ENCODE assay signal across 1 cellular context in the genomic region with DNA sequence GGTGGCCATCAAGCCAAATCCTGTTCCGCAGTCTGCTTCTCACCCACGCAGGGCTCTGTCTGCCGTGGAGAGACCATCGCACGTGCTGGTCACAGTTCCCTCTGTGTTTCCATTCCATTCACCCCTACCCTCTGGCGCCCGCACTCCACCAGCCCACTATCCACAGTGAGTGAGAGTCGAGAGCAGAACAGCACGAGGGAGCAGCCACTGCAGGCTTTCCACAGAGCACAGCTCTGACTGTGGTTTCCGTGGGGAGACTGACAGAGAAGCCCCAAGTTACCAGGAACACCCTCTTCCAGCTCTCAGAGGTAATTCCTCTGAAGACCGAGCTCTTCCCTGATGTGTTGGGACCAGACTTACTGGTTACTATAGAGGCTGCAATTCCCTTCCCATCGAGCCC.
TF ChIP-seq lines count a peak whose summit lies in the region.

No MANE protein-coding gene starts in this region.

TF ChIP-seq in SK-N-SH treated with all-trans-retinoic acid at 6 μM for 48 hours, 23 proteins besides CTCF, POLR2A, EP300 and RAD21 (continued from another document):
- TF ChIP-seq, protein P1, sequence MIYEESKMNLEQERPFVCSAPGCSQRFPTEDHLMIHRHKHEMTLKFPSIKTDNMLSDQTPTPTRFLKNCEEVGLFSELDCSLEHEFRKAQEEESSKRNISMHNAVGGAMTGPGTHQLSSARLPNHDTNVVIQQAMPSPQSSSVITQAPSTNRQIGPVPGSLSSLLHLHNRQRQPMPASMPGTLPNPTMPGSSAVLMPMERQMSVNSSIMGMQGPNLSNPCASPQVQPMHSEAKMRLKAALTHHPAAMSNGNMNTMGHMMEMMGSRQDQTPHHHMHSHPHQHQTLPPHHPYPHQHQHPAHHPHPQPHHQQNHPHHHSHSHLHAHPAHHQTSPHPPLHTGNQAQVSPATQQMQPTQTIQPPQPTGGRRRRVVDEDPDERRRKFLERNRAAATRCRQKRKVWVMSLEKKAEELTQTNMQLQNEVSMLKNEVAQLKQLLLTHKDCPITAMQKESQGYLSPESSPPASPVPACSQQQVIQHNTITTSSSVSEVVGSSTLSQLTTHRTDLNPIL (CRISPR knock-in tag; IDR thresholded peaks at IDR 0.05; ENCODE audit: low read depth): no peak
- TF ChIP-seq, protein P2, sequence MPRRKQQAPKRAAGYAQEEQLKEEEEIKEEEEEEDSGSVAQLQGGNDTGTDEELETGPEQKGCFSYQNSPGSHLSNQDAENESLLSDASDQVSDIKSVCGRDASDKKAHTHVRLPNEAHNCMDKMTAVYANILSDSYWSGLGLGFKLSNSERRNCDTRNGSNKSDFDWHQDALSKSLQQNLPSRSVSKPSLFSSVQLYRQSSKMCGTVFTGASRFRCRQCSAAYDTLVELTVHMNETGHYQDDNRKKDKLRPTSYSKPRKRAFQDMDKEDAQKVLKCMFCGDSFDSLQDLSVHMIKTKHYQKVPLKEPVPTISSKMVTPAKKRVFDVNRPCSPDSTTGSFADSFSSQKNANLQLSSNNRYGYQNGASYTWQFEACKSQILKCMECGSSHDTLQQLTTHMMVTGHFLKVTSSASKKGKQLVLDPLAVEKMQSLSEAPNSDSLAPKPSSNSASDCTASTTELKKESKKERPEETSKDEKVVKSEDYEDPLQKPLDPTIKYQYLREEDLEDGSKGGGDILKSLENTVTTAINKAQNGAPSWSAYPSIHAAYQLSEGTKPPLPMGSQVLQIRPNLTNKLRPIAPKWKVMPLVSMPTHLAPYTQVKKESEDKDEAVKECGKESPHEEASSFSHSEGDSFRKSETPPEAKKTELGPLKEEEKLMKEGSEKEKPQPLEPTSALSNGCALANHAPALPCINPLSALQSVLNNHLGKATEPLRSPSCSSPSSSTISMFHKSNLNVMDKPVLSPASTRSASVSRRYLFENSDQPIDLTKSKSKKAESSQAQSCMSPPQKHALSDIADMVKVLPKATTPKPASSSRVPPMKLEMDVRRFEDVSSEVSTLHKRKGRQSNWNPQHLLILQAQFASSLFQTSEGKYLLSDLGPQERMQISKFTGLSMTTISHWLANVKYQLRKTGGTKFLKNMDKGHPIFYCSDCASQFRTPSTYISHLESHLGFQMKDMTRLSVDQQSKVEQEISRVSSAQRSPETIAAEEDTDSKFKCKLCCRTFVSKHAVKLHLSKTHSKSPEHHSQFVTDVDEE (CRISPR knock-in tag; IDR thresholded peaks at IDR 0.05): no peak
- TF ChIP-seq TOX (CRISPR knock-in tag; IDR thresholded peaks at IDR 0.05; ENCODE audit: borderline replicate concordance) (no peak), OSR1 (CRISPR knock-in tag; IDR thresholded peaks at IDR 0.05) (no peak), ARNTL (CRISPR knock-in tag; IDR thresholded peaks at IDR 0.05; ENCODE audit: borderline replicate concordance, low read depth) (no peak), ZFP3 (CRISPR knock-in tag; IDR thresholded peaks at IDR 0.05) (no peak), ZC3H10 (CRISPR knock-in tag; IDR thresholded peaks at IDR 0.05) (no peak), BACH2 (CRISPR knock-in tag; IDR thresholded peaks at IDR 0.05; ENCODE audit: borderline replicate concordance) (no peak), CSDC2 (CRISPR knock-in tag; IDR thresholded peaks at IDR 0.05) (no peak), ISL1 (CRISPR knock-in tag; IDR thresholded peaks at IDR 0.05) (no peak), ESRRG (CRISPR knock-in tag; IDR thresholded peaks at IDR 0.05) (no peak)
- TF ChIP-seq, protein P3, sequence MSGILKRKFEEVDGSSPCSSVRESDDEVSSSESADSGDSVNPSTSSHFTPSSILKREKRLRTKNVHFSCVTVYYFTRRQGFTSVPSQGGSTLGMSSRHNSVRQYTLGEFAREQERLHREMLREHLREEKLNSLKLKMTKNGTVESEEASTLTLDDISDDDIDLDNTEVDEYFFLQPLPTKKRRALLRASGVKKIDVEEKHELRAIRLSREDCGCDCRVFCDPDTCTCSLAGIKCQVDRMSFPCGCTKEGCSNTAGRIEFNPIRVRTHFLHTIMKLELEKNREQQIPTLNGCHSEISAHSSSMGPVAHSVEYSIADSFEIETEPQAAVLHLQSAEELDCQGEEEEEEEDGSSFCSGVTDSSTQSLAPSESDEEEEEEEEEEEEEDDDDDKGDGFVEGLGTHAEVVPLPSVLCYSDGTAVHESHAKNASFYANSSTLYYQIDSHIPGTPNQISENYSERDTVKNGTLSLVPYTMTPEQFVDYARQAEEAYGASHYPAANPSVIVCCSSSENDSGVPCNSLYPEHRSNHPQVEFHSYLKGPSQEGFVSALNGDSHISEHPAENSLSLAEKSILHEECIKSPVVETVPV (CRISPR knock-in tag; IDR thresholded peaks at IDR 0.05): no peak
- TF ChIP-seq, protein P4, sequence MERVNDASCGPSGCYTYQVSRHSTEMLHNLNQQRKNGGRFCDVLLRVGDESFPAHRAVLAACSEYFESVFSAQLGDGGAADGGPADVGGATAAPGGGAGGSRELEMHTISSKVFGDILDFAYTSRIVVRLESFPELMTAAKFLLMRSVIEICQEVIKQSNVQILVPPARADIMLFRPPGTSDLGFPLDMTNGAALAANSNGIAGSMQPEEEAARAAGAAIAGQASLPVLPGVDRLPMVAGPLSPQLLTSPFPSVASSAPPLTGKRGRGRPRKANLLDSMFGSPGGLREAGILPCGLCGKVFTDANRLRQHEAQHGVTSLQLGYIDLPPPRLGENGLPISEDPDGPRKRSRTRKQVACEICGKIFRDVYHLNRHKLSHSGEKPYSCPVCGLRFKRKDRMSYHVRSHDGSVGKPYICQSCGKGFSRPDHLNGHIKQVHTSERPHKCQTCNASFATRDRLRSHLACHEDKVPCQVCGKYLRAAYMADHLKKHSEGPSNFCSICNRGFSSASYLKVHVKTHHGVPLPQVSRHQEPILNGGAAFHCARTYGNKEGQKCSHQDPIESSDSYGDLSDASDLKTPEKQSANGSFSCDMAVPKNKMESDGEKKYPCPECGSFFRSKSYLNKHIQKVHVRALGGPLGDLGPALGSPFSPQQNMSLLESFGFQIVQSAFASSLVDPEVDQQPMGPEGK (CRISPR knock-in tag; IDR thresholded peaks at IDR 0.05; ENCODE audit: borderline replicate concordance): no peak
- TF ChIP-seq, protein P5, sequence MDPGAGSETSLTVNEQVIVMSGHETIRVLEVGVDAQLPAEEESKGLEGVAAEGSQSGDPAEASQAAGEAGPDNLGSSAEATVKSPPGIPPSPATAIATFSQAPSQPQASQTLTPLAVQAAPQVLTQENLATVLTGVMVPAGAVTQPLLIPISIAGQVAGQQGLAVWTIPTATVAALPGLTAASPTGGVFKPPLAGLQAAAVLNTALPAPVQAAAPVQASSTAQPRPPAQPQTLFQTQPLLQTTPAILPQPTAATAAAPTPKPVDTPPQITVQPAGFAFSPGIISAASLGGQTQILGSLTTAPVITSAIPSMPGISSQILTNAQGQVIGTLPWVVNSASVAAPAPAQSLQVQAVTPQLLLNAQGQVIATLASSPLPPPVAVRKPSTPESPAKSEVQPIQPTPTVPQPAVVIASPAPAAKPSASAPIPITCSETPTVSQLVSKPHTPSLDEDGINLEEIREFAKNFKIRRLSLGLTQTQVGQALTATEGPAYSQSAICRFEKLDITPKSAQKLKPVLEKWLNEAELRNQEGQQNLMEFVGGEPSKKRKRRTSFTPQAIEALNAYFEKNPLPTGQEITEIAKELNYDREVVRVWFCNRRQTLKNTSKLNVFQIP (CRISPR knock-in tag; IDR thresholded peaks at IDR 0.05; ENCODE audit: borderline replicate concordance, low read depth): no peak
